1 cellular context compared by ENCODE assay signal in genomic region chr19:3573858-3574637, GRCh38.
TF ChIP-seq lines count a peak whose summit lies in the region.

No MANE protein-coding gene starts in this region.

TF ChIP-seq in GM12878, 131 proteins besides CTCF, POLR2A, EP300 and RAD21:
- TF ChIP-seq SPI1 (IDR thresholded peaks at IDR 0.05; ENCODE audit: borderline replicate concordance, insufficient read depth, low read depth, low read length) (no peak), NFXL1 (IDR thresholded peaks at IDR 0.05; ENCODE audit: borderline replicate concordance) (no peak), TCF12 (IDR thresholded peaks at IDR 0.05; ENCODE audit: low read depth, low read length) (0 out of 2 replicates have a peak, but pooled peaks have one; percentile 24), SUPT20H (IDR thresholded peaks at IDR 0.05; ENCODE audit: borderline replicate concordance, control insufficient read depth, low read depth, low read length) (no peak), SP1 (IDR thresholded peaks at IDR 0.05; ENCODE audit: low read depth, low read length) (peak; percentile 41), PBX3 (IDR thresholded peaks at IDR 0.05; ENCODE audit: insufficient replicate concordance, low read depth, low read length) (peak; percentile 90), PKNOX1 (IDR thresholded peaks at IDR 0.05) (peak; percentile 95), TCF3 (IDR thresholded peaks at IDR 0.05; ENCODE audit: borderline replicate concordance, insufficient read depth, low read depth, low read length) (0 out of 2 replicates have a peak, but pooled peaks have one; percentile 8), DPF2 (IDR thresholded peaks at IDR 0.05) (0 out of 2 replicates have a peak, but pooled peaks have one; percentile 29), HSF1 (IDR thresholded peaks at IDR 0.05; ENCODE audit: low read depth, low read length) (no peak), HDGF (IDR thresholded peaks at IDR 0.05) (peak; percentile 77; the same call in 1 of the 2 replicates)
